14 cellular contexts compared by ENCODE assay signal in genomic region chr17:64387145-64387473, GRCh38. TPM values are rescaled to one million over a fixed set of nuclear protein-coding genes. Genes with fewer than 3 reads are reported as not detected.
DNase-seq lines count a peak whose midpoint lies in the region; ATAC-seq and TF ChIP-seq lines count a peak whose summit lies in the region.
"Had no signal": no experiment of that assay in that cellular context is flagged by ENCODE, and none has a peak within 500 bp of the region (broad histone marks: within the 10 kb centered on the region; RNA-seq: fewer than 3 reads in every experiment).

No MANE protein-coding gene starts in this region.

- H3K4me3 ChIP-seq in SK-N-SH (ENCODE audit: low read depth in 2 of 2, low read length in 1 of 2) (peak overlapping the region in 1 of 2 experiments; percentile 53; a peak in 2 of 4 replicates), ascending aorta (peak overlapping the region; percentile 7 to 43), lower lobe of right lung (peak overlapping the region; percentile 57), stomach (peak overlapping the region in 3 of 4 donors; percentile 7 to 36 (median 36))

- H3K36me3 Mint-ChIP-seq in activated T-helper 2 cell treated with anti-CD3 and anti-CD28 coated beads, Interferon-gamma antibody, Interleukin-2, Interleukin-4, amounts not matched to agents 10 μg/mL and 5 μg/mL and 100 μg/mL, durations not matched to agents 14 hours and 24 hours and 36 hours (ENCODE audit: low read depth), result peaks cover 3% of the 10 kb centered on the region

- H3K9me3 Mint-ChIP-seq in activated T-helper 2 cell treated with anti-CD3 and anti-CD28 coated beads, Interferon-gamma antibody, Interleukin-2, Interleukin-4, amounts not matched to agents 10 μg/mL and 5 μg/mL and 100 μg/mL, durations not matched to agents 14 hours and 24 hours and 36 hours, result no peaks in the 10 kb centered on the region

- H3K4me3 Mint-ChIP-seq in activated T-helper 2 cell treated with anti-CD3 and anti-CD28 coated beads, Interferon-gamma antibody, Interleukin-2, Interleukin-4, amounts not matched to agents 10 μg/mL and 5 μg/mL and 100 μg/mL, durations not matched to agents 14 hours and 24 hours and 36 hours (ENCODE audit: low read depth), result no peak overlapping the region

- CTCF ChIA-PET in SK-N-SH (lab: Yijun Ruan, JAX), result interaction anchor here (1.0 to 1.3 kb wide), 3 partner anchors 18 to 476 kb away, joined by 3 to 4 read pairs (median 3); partner anchors contain the start of gene CSHL1

- peak overlapping the region; percentile 83 for H3K4me2 ChIP-seq in SK-N-SH

- H3K4me1 ChIP-seq in SK-N-SH (ENCODE audit: control insufficient read depth in 1 of 2, insufficient read depth in 2 of 2, low read depth in 1 of 2, low read length in 1 of 2), result peaks cover 0 to 32% of the 10 kb centered on the region in 2 experiments; a peak in 3 of 4 replicates
- peaks cover 3 to 8% of the 10 kb centered on the region in 2 donors for H3K4me1 ChIP-seq in ascending aorta
- peaks cover 54% of the 10 kb centered on the region for H3K4me1 ChIP-seq in lower lobe of right lung
- H3K4me1 ChIP-seq in stomach, result peaks cover 0 to 21% (median 2%) of the 10 kb centered on the region in 4 donors

- H3K79me2 ChIP-seq in SK-N-SH (ENCODE audit: insufficient read depth), result peaks cover 20% of the 10 kb centered on the region

- POLR2A ChIA-PET in SK-N-SH (lab: Yijun Ruan, JAX), result no interaction called here

- H2AFZ ChIP-seq in SK-N-SH (ENCODE audit: low read depth), result no peak overlapping the region

- peaks cover 17% of the 10 kb centered on the region for H3F3A ChIP-seq in SK-N-SH (replicated peaks; ENCODE audit: insufficient read depth)

- ATAC-seq in SK-N-SH treated with all-trans-retinoic acid at 6 μM for 48 hours (no peak), lower lobe of right lung (no peak)

- 87% methylated on average over 9 of the region's 9 CpGs for WGBS in SK-N-SH (ENCODE audit: low lambda C conversion rate)
- WGBS in stomach, 5 donors, result 72 to 80% (median 75%) methylated on average over 9 of the region's 9 CpGs

- TF ChIP-seq CTCF in SK-N-SH (IDR thresholded peaks at IDR 0.05), result no peak
- TF ChIP-seq CTCF in ascending aorta (IDR thresholded peaks at IDR 0.05), result no peak
- TF ChIP-seq CTCF in lower lobe of right lung (IDR thresholded peaks at IDR 0.05), result no peak
- TF ChIP-seq CTCF in stomach (IDR thresholded peaks at IDR 0.05), result no peak

- no peak for TF ChIP-seq POLR2A in stomach (IDR thresholded peaks at IDR 0.05)

- peaks cover 2% of the 10 kb centered on the region for H3K27me3 Mint-ChIP-seq in activated T-helper 2 cell treated with anti-CD3 and anti-CD28 coated beads, Interferon-gamma antibody, Interleukin-2, Interleukin-4, amounts not matched to agents 10 μg/mL and 5 μg/mL and 100 μg/mL, durations not matched to agents 14 hours and 24 hours and 36 hours (ENCODE audit: low read depth)

- DNase-seq in SK-N-SH (no peak), ascending aorta (ENCODE audit: low spot score in 2 of 2) (no peak), lower lobe of right lung (no peak), stomach (no peak), DMS53 (lab: John Stamatoyannopoulos, UW) (no peak)
- DNase-seq in stimulated activated CD4-positive, alpha-beta T cell treated with anti-CD3 and anti-CD28 coated beads, Interleukin-4, amount 100 ng/mL, for 4 hours, result no peak
- DNase-seq in activated T-helper 2 cell treated with anti-CD3 and anti-CD28 coated beads, Interferon-gamma antibody, Interleukin-2, Interleukin-4, amounts not matched to agents 10 μg/mL and 5 μg/mL and 100 μg/mL, durations not matched to agents 14 hours and 24 hours and 36 hours (ENCODE audit: low spot score), result no peak
- DNase-seq: cortex of kidney; GDM1; NCI-H2171; stimulated activated CD4-positive, alpha-beta T cell treated with anti-CD3 and anti-CD28 coated beads, Interleukin-2, amount 100 ng/mL, for 24 hours; WERI-Rb-1 had no signal

- TF ChIP-seq RAD21 in SK-N-SH (IDR thresholded peaks at IDR 0.05; ENCODE audit: low read length), result no peak

- intact Hi-C loops in ascending aorta (cut with DNase I) (no loop called here), lower lobe of right lung (cut with DNase I) (no loop called here), stomach (cut with DNase I; ENCODE audit: low total_unique reads) (no loop called here)
- intact Hi-C loops in activated T-helper 2 cell treated with anti-CD3 and anti-CD28 coated beads, Interferon-gamma antibody, Interleukin-2, Interleukin-4, amounts not matched to agents 10 μg/mL and 5 μg/mL and 100 μg/mL, durations not matched to agents 14 hours and 24 hours and 36 hours (cut with micrococcal nuclease), result loop anchor here (10.0 kb wide), 1 partner anchor 302 kb away; no protein-coding TSS in a partner anchor

- no peaks in the 10 kb centered on the region for H4K20me1 ChIP-seq in SK-N-SH (ENCODE audit: insufficient read depth)

- H3K9me3 ChIP-seq in SK-N-SH (no peaks in the 10 kb centered on the region), ascending aorta (no peaks in the 10 kb centered on the region), lower lobe of right lung (no peaks in the 10 kb centered on the region), stomach (no peaks in the 10 kb centered on the region)

- TF ChIP-seq EP300 in SK-N-SH (IDR thresholded peaks at IDR 0.05; ENCODE audit: borderline replicate concordance in 1 of 2, low read depth in 1 of 2, low read length in 1 of 2), result no peak
- no peak for TF ChIP-seq EP300 in stomach (IDR thresholded peaks at IDR 0.05)

- H3K36me3 ChIP-seq in SK-N-SH (replicated peaks in 1 of 2; ENCODE audit: control insufficient read depth in 1 of 2, insufficient read depth in 2 of 2, low read length in 1 of 2) (no peaks in the 10 kb centered on the region), ascending aorta (no peaks in the 10 kb centered on the region), lower lobe of right lung (peaks cover 10% of the 10 kb centered on the region), stomach (no peaks in the 10 kb centered on the region)
- H3K36me3 ChIP-seq: WERI-Rb-1 had no signal

- H3K27me3 ChIP-seq in SK-N-SH (ENCODE audit: insufficient read depth) (no peaks in the 10 kb centered on the region), ascending aorta (no peaks in the 10 kb centered on the region), lower lobe of right lung (ENCODE audit: low read depth) (no peaks in the 10 kb centered on the region), stomach (peaks cover 0 to 7% (median 0%) of the 10 kb centered on the region in 3 donors)

- H3K27ac Mint-ChIP-seq in activated T-helper 2 cell treated with anti-CD3 and anti-CD28 coated beads, Interferon-gamma antibody, Interleukin-2, Interleukin-4, amounts not matched to agents 10 μg/mL and 5 μg/mL and 100 μg/mL, durations not matched to agents 14 hours and 24 hours and 36 hours, result no peak overlapping the region

- no peaks in the 10 kb centered on the region for H3K9me2 ChIP-seq in SK-N-SH

- H3K27ac ChIP-seq in SK-N-SH (ENCODE audit: low read depth in 2 of 2, low read length in 1 of 2), result no peak overlapping the region
- H3K27ac ChIP-seq in ascending aorta, result peak overlapping the region; percentile 31 to 50
- H3K27ac ChIP-seq in lower lobe of right lung, result peak overlapping the region; percentile 92
- peak overlapping the region in 4 of 5 donors; percentile 33 to 75 (median 63) for H3K27ac ChIP-seq in stomach
- H3K27ac ChIP-seq: 22Rv1, WERI-Rb-1 had no signal

- H3K4me1 Mint-ChIP-seq in activated T-helper 2 cell treated with anti-CD3 and anti-CD28 coated beads, Interferon-gamma antibody, Interleukin-2, Interleukin-4, amounts not matched to agents 10 μg/mL and 5 μg/mL and 100 μg/mL, durations not matched to agents 14 hours and 24 hours and 36 hours (ENCODE audit: low read depth), result peaks cover 33% of the 10 kb centered on the region

- H3K9ac ChIP-seq in SK-N-SH, result peak overlapping the region; percentile 12; the same call in 1 of the 2 replicates

TF ChIP-seq in SK-N-SH, 30 proteins besides CTCF, POLR2A, EP300 and RAD21 (continues in another document):
- TF ChIP-seq SMC3 (IDR thresholded peaks at IDR 0.05; ENCODE audit: low read depth, low read length) (no peak), MEF2A (IDR thresholded peaks at IDR 0.05; ENCODE audit: borderline replicate concordance, low read depth) (no peak), IRF3 (IDR thresholded peaks at IDR 0.05; ENCODE audit: low read depth, low read length) (no peak)

TF ChIP-seq in SK-N-SH treated with all-trans-retinoic acid at 6 μM for 48 hours, 23 proteins besides CTCF, POLR2A, EP300 and RAD21 (continues in another document):
- no peak for TF ChIP-seq TSHZ2 (CRISPR knock-in tag; IDR thresholded peaks at IDR 0.05)

RNA-seq across cellular contexts. Expression of gene PECAM1, which starts 3.6 kb away (rescaled TPM):
- 0.10 TPM in 2 replicates for polyA plus RNA-seq in SK-N-SH (2012; rRNA removed)
- 0.17 and 0.18 TPM in 2 replicates for polyA plus RNA-seq in SK-N-SH (2012; cell fraction: cytosol; rRNA removed)
- 0.02 and 0.04 TPM in 2 replicates for polyA plus RNA-seq in SK-N-SH (2012; cell fraction: nucleus; rRNA removed)
- total RNA-seq in ascending aorta, result 325 TPM
- 679 TPM for total RNA-seq in lower lobe of right lung
- total RNA-seq in stomach, result 10 to 100 TPM; 26.8 to 87.5 (median 50.7) TPM
- polyA plus RNA-seq in stomach, result 10 to 100 TPM in 1 of 3 donors, 1 to 10 TPM in 2; 5.5 to 13.4 (median 7.5) TPM
- 9.8 and 11.1 TPM in 2 replicates for total RNA-seq in activated T-helper 2 cell treated with anti-CD3 and anti-CD28 coated beads, Interferon-gamma antibody, Interleukin-2, Interleukin-4, amounts not matched to agents 10 μg/mL and 5 μg/mL and 100 μg/mL, durations not matched to agents 14 hours and 24 hours and 36 hours

Comparison
In these comparisons a context has a peak if more than half of its experiments do, and no peak if none do; other contexts are left out.
1. H3K27ac ChIP-seq: peak in ascending aorta (2 of 2), lower lobe of right lung (single experiment) and stomach (4 of 5); none in SK-N-SH (0 of 2).